Comparison of ENCODE assay signal across 29 cellular contexts in genomic region chr10:111524134-111524533, GRCh38.
"Had no signal": no experiment of that assay in that cellular context is flagged by ENCODE, and none has a peak within 500 bp of the region (broad histone marks: within the 10 kb centered on the region; RNA-seq: fewer than 3 reads in every experiment).

No MANE protein-coding gene starts in this region.

- H3K36me3 ChIP-seq: neural progenitor cell, ovary, spleen, suprapubic skin, tibial artery, upper lobe of left lung, uterus had no signal

- H2AFZ ChIP-seq: neural progenitor cell, parathyroid adenoma had no signal

- H3K9ac ChIP-seq: neural progenitor cell, parathyroid adenoma had no signal

- ATAC-seq: naive thymus-derived CD4-positive, alpha-beta T cell; natural killer cell; psoas muscle; right cardiac atrium; sciatic nerve; stimulated activated memory B cell treated with anti-CD40 and anti-IgM and Interleukin-4, amounts not matched to agents 10 μg/mL and 1 μg/mL and 100 μg/mL, for 72 hours; stimulated activated naive CD8-positive, alpha-beta T cell treated with anti-CD3 and anti-CD28 coated beads, Interleukin-15, amount 100 ng/mL, for 72 hours; stimulated activated naive CD8-positive, alpha-beta T cell treated with anti-CD3 and anti-CD28 coated beads, Interleukin-15, Interleukin-2, amounts not matched to agents 100 U/mL and 50 U/mL, for 24 hours had no signal

- H3K4me1 ChIP-seq: neural progenitor cell, parathyroid adenoma, psoas muscle, spleen, suprapubic skin, testis, tibial artery, upper lobe of left lung, uterus had no signal

- H3K79me2 ChIP-seq: parathyroid adenoma had no signal

- H3K9me3 ChIP-seq: ovary, psoas muscle, spleen, suprapubic skin, testis, tibial artery, upper lobe of left lung, uterus had no signal

- H3K27ac ChIP-seq: neural progenitor cell, ovary, parathyroid adenoma, psoas muscle, skin epidermis, spleen, suprapubic skin, testis, tibial artery, upper lobe of left lung, uterus had no signal

- H3K4me3 ChIP-seq: neural progenitor cell, ovary, psoas muscle, skin epidermis, smooth muscle cell, spleen, suprapubic skin, testis, tibial artery, upper lobe of left lung, uterus had no signal

- H3K27me3 ChIP-seq: neural progenitor cell, ovary, spleen, suprapubic skin, testis, tibial artery, upper lobe of left lung, uterus had no signal

- DNase-seq: naive thymus-derived CD4-positive, alpha-beta T cell; natural killer cell; occipital lobe; ovary; posterior cingulate gyrus; psoas muscle; right cardiac atrium; spleen; stimulated activated CD4-positive, alpha-beta T cell treated with anti-CD3 and anti-CD28 coated beads, Interleukin-12 subunit alpha, Interleukin-12 subunit beta, amount 100 ng/mL, for 4 hours; stimulated activated CD4-positive, alpha-beta T cell treated with anti-CD3 and anti-CD28 coated beads, Interleukin-1b, Interleukin-23, amount 100 ng/mL, for 48 hours; stimulated activated CD4-positive, alpha-beta T cell treated with anti-CD3 and anti-CD28 coated beads, Interleukin-4, amount 100 ng/mL, for 1 hour; stimulated activated CD4-positive, alpha-beta T cell treated with anti-CD3 and anti-CD28 coated beads, Interleukin-4, amount 100 ng/mL, for 4 hours; stimulated activated CD8-positive, alpha-beta memory T cell treated with anti-CD3 and anti-CD28 coated beads, Interleukin-4, amount 100 ng/mL, for 48 hours; stimulated activated naive CD4-positive, alpha-beta T cell; stimulated activated naive CD8-positive, alpha-beta T cell treated with anti-CD3 and anti-CD28 coated beads, Interleukin-15, amount 100 ng/mL, for 72 hours; stimulated activated naive CD8-positive, alpha-beta T cell treated with anti-CD3 and anti-CD28 coated beads, Interleukin-15, Interleukin-2, amounts not matched to agents 100 U/mL and 50 U/mL, for 24 hours; substantia nigra; testis; tibial artery; trophoblast cell; upper lobe of left lung; uterus had no signal

- H3K4me2 ChIP-seq: neural progenitor cell, smooth muscle cell had no signal
